Comparison of ENCODE assay signal across 1 cellular context in the genomic region with DNA sequence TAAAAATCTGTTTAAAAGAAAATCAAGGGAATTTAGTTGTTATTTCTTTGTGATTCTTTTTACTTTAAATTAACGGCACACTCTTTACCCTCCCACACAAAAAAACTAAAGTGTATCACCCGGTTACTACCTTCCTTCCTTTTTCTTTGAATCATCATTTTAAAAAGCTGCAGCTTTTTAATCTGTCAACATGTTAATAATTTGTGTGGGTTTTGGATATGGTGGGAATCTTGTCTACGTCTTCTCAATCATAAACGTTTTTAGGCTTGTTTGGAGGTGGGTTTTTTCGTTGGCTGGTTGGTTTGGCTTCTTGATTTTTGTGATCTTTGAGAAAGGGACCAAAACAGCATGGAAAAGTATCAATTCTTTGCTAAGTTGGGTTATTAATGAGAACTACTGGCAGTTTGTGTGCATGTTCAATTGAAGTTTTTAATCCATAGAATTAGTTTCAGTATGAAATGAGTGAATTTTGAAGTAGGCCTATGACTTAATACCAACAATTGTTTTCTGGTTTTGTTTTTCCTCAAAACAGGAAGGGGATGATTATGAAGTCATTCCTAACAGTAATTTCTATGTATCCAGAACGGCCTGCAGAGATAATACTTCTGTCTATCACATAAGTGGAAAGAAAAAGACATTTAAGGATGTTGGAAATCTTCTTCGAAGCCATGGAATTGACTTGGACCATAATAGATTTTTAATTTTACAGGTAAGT.
TF ChIP-seq lines count a peak whose summit lies in the region.

No MANE protein-coding gene starts in this region.

TF ChIP-seq in IMR-90, 13 proteins besides CTCF, POLR2A, EP300 and RAD21:
- no peak for TF ChIP-seq CHD1 (IDR thresholded peaks at IDR 0.05; ENCODE audit: low read depth, low read length)
- no peak for TF ChIP-seq RFX5 (IDR thresholded peaks at IDR 0.05; ENCODE audit: low read depth, low read length)
- no peak for TF ChIP-seq MAFK (IDR thresholded peaks at IDR 0.05; ENCODE audit: low read depth, low read length)
- TF ChIP-seq SMC3 (IDR thresholded peaks at IDR 0.05; ENCODE audit: low read depth, low read length): no peak
- TF ChIP-seq MXI1 (IDR thresholded peaks at IDR 0.05; ENCODE audit: borderline replicate concordance, low read depth, low read length): no peak
- no peak for TF ChIP-seq NFE2L2 (IDR thresholded peaks at IDR 0.05; ENCODE audit: low read depth, low read length)
- TF ChIP-seq, protein P1, sequence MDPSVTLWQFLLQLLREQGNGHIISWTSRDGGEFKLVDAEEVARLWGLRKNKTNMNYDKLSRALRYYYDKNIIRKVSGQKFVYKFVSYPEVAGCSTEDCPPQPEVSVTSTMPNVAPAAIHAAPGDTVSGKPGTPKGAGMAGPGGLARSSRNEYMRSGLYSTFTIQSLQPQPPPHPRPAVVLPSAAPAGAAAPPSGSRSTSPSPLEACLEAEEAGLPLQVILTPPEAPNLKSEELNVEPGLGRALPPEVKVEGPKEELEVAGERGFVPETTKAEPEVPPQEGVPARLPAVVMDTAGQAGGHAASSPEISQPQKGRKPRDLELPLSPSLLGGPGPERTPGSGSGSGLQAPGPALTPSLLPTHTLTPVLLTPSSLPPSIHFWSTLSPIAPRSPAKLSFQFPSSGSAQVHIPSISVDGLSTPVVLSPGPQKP (IDR thresholded peaks at IDR 0.05; ENCODE audit: borderline replicate concordance, low read depth, low read length): no peak
- TF ChIP-seq FOS (IDR thresholded peaks at IDR 0.05; ENCODE audit: low read depth, low read length): no peak
- no peak for TF ChIP-seq CEBPB (IDR thresholded peaks at IDR 0.05; ENCODE audit: low read depth, low read length)
- no peak for TF ChIP-seq MAZ (IDR thresholded peaks at IDR 0.05; ENCODE audit: borderline replicate concordance, low read depth, low read length)
- no peak for TF ChIP-seq BHLHE40 (IDR thresholded peaks at IDR 0.05; ENCODE audit: low read depth, low read length)
- TF ChIP-seq, protein P2, sequence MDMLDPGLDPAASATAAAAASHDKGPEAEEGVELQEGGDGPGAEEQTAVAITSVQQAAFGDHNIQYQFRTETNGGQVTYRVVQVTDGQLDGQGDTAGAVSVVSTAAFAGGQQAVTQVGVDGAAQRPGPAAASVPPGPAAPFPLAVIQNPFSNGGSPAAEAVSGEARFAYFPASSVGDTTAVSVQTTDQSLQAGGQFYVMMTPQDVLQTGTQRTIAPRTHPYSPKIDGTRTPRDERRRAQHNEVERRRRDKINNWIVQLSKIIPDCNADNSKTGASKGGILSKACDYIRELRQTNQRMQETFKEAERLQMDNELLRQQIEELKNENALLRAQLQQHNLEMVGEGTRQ (IDR thresholded peaks at IDR 0.05; ENCODE audit: low read depth, low read length): no peak
- no peak for TF ChIP-seq RCOR1 (IDR thresholded peaks at IDR 0.05; ENCODE audit: insufficient replicate concordance, low read length)
